ENCODE assay signal across 9 cellular contexts in genomic region chr10:3755440-3756359, GRCh38. TPM values are rescaled to one million over a fixed set of nuclear protein-coding genes. Genes with fewer than 3 reads are reported as not detected.
DNase-seq lines count a peak whose midpoint lies in the region; ATAC-seq and TF ChIP-seq lines count a peak whose summit lies in the region.
"Had no signal": no experiment of that assay in that cellular context is flagged by ENCODE, and none has a peak within 500 bp of the region (broad histone marks: within the 10 kb centered on the region; RNA-seq: fewer than 3 reads in every experiment).

No MANE protein-coding gene starts in this region.

- ATAC-seq in central memory CD8-positive, alpha-beta T cell (replicated peaks; ENCODE audit: extremely low read depth, poor library complexity, severe bottlenecking) = no peak
- ATAC-seq in lung (ENCODE audit: insufficient read depth, low FRiP score) = no peak
- ATAC-seq in HG02623 (IDR thresholded peaks at IDR 0.05; ENCODE audit: unreplicated experiment) = no peak
- ATAC-seq in GM19351 (IDR thresholded peaks at IDR 0.05; ENCODE audit: unreplicated experiment) = no peak

- no peak for TF ChIP-seq CTCF in lung (IDR thresholded peaks at IDR 0.05; ENCODE audit: control extremely low read depth, extremely low read depth)

- peaks cover 36% of the 10 kb centered on the region for H3K4me1 Mint-ChIP-seq in central memory CD8-positive, alpha-beta T cell

- DNase-seq in H4 (ENCODE audit: low spot score) = peak; percentile 36
- DNase-seq in central memory CD8-positive, alpha-beta T cell (ENCODE audit: low spot score in 2 of 2) = no peak
- DNase-seq in lung (ENCODE audit: low spot score) = no peak
- DNase-seq in NCI-H2107 (lab: John Stamatoyannopoulos, UW) = no peak
- DNase-seq in cortex of kidney (lab: John Stamatoyannopoulos, UW) = no peak
- DNase-seq: NCI-H748 treated with DMSO at 0.1 percent for 48 hours had no signal

- H3K27ac Mint-ChIP-seq in central memory CD8-positive, alpha-beta T cell (ENCODE audit: low read depth) = peak overlapping the region; percentile 97

- H3K4me1 ChIP-seq in ACC112 (ENCODE audit: control insufficient read depth, insufficient read depth, low read length, unreplicated experiment) = peaks cover 38% of the 10 kb centered on the region
- H3K4me1 ChIP-seq in lung (ENCODE audit: control insufficient read depth in 2 of 2, insufficient read depth in 2 of 2, low read length in 2 of 2) = peaks cover 11 to 14% of the 10 kb centered on the region in 2 donors

- no peaks in the 10 kb centered on the region for H3K9me3 ChIP-seq in lung (ENCODE audit: control insufficient read depth in 2 of 2, insufficient read depth in 1 of 2, low read length in 1 of 2)

- H3K36me3 ChIP-seq in ACC112 (ENCODE audit: insufficient read depth, low read length) (no peaks in the 10 kb centered on the region), lung (ENCODE audit: control insufficient read depth in 2 of 2, insufficient read depth in 2 of 2, low read length in 2 of 2) (no peaks in the 10 kb centered on the region)

- no peaks in the 10 kb centered on the region for H3K79me2 ChIP-seq in ACC112 (ENCODE audit: control insufficient read depth, insufficient read depth, low read length, unreplicated experiment)

- no peak overlapping the region for H2AFZ ChIP-seq in ACC112 (ENCODE audit: low read length, unreplicated experiment)

- peak overlapping the region; percentile 86 for H3K27ac ChIP-seq in ACC112 (ENCODE audit: low read depth, low read length)
- peak overlapping the region; percentile 67 to 83 for H3K27ac ChIP-seq in lung (ENCODE audit: low read depth in 1 of 2, low read length in 1 of 2)

- H3K4me3 ChIP-seq in ACC112 (ENCODE audit: low read depth, low read length) = peak overlapping the region; percentile 32; the same call in 1 of the 2 replicates
- no peak overlapping the region for H3K4me3 ChIP-seq in lung

- no peaks in the 10 kb centered on the region for H3K27me3 Mint-ChIP-seq in central memory CD8-positive, alpha-beta T cell

- H3K9me3 Mint-ChIP-seq in central memory CD8-positive, alpha-beta T cell = no peaks in the 10 kb centered on the region

- H3K4me3 Mint-ChIP-seq in central memory CD8-positive, alpha-beta T cell = no peak overlapping the region

- 84 to 93% methylated on average over 14 of the region's 14 CpGs for WGBS in lung, 2 donors

- peaks cover 10% of the 10 kb centered on the region for H3K36me3 Mint-ChIP-seq in central memory CD8-positive, alpha-beta T cell (ENCODE audit: insufficient read depth)

- H3K27me3 ChIP-seq in ACC112 (ENCODE audit: insufficient read depth, low read length) (no peaks in the 10 kb centered on the region), lung (ENCODE audit: control insufficient read depth, insufficient read depth) (no peaks in the 10 kb centered on the region)

RNA-seq across cellular contexts. Expression of gene KLF6, which starts 29.3 kb away (rescaled TPM):
- 2.9 and 3.9 TPM in 2 replicates for total RNA-seq in H4 (2014; rRNA removed; shearing (Covaris generic))
- 100 to 1,000 TPM; 173 to 264 TPM for total RNA-seq in lung
- polyA plus RNA-seq in lung = 100 to 1,000 TPM in 1 of 2 donors, 10 to 100 TPM in 1; 45.6 to 146 TPM

Comparison
In these comparisons a context has a peak if more than half of its experiments do, and no peak if none do; other contexts are left out.
1. RNA of gene KLF6, which starts 29.3 kb away (total RNA-seq): 173 to 264 TPM in lung; 2.9 to 3.9 TPM in H4; every median in the first group is over 10 times any median in the second.